In genomic region chr6:159981171-159981571, GRCh38 we compare ENCODE assay signal across 9 cellular contexts. TPM values are rescaled to one million over a fixed set of nuclear protein-coding genes. Genes with fewer than 3 reads are reported as not detected.
DNase-seq lines count a peak whose midpoint lies in the region; ATAC-seq and TF ChIP-seq lines count a peak whose summit lies in the region.
"Had no signal": no experiment of that assay in that cellular context is flagged by ENCODE, and none has a peak within 500 bp of the region (broad histone marks: within the 10 kb centered on the region; RNA-seq: fewer than 3 reads in every experiment).

No MANE protein-coding gene starts in this region.

- peaks cover 17% of the 10 kb centered on the region for H4K20me1 ChIP-seq in OCI-LY7 (ENCODE audit: insufficient read depth, low read length)

- POLR2A ChIA-PET in OCI-LY7 (lab: Charles Lee): interaction anchor here (0.6 to 2.0 kb wide), 10 partner anchors 10 to 290 kb away, joined by 3 to 7 read pairs (median 4); partner anchors contain the start of genes IGF2R and WTAP

- H3K27me3 ChIP-seq in psoas muscle (ENCODE audit: insufficient read depth in 3 of 3, low read length in 2 of 3): no peaks in the 10 kb centered on the region

- peaks cover 51% of the 10 kb centered on the region; the same call in 1 of the 2 replicates for H3K79me2 ChIP-seq in OCI-LY7 (ENCODE audit: insufficient read depth, low read depth, low read length)

- CTCF ChIA-PET in OCI-LY7 (lab: Charles Lee; ENCODE audit: unreplicated experiment): interaction anchor here (0.6 to 1.5 kb wide), 2 partner anchors 13 kb away, joined by 3 read pairs; no protein-coding TSS in a partner anchor

- H3K4me1 ChIP-seq in OCI-LY7 (ENCODE audit: insufficient read depth, low read length, poor library complexity, severe bottlenecking) (peaks cover 55% of the 10 kb centered on the region), psoas muscle (peaks cover 97% of the 10 kb centered on the region)

- H3K9me3 ChIP-seq in OCI-LY7 (ENCODE audit: low read length) (no peaks in the 10 kb centered on the region), psoas muscle (no peaks in the 10 kb centered on the region)

- peak overlapping the region; percentile 71 for H3K4me2 ChIP-seq in OCI-LY7 (ENCODE audit: low read length)

- no peaks in the 10 kb centered on the region for H3K9me3 Mint-ChIP-seq in effector memory CD8-positive, alpha-beta T cell

- H3K36me3 ChIP-seq in OCI-LY7 (ENCODE audit: insufficient read depth, low read length) (no peaks in the 10 kb centered on the region), psoas muscle (ENCODE audit: insufficient read depth in 1 of 2, low read depth in 1 of 2) (no peaks in the 10 kb centered on the region)

- DNase-seq in GM12865 (ENCODE audit: low read depth): no peak
- DNase-seq in OCI-LY7 (ENCODE audit: low spot score): no peak
- no peak for DNase-seq in effector memory CD8-positive, alpha-beta T cell
- DNase-seq in psoas muscle: no peak
- no peak for DNase-seq in GM19240 (ENCODE audit: insufficient read length, low spot score)
- DNase-seq in NCI-H510A (lab: John Stamatoyannopoulos, UW): no peak
- DNase-seq in HK-2 (ENCODE audit: unreplicated experiment): no peak
- DNase-seq: T1000 had no signal

- H3K4me3 ChIP-seq in GM12865 (ENCODE audit: low read depth, low read length): peak overlapping the region; percentile 54
- H3K4me3 ChIP-seq in OCI-LY7 (ENCODE audit: low read depth, low read length, poor library complexity, severe bottlenecking): peak overlapping the region; percentile 47
- peak overlapping the region; percentile 39 for H3K4me3 ChIP-seq in psoas muscle

- H3K36me3 Mint-ChIP-seq in effector memory CD8-positive, alpha-beta T cell (ENCODE audit: insufficient read depth): peaks cover 24% of the 10 kb centered on the region

- H3K4me1 Mint-ChIP-seq in effector memory CD8-positive, alpha-beta T cell (ENCODE audit: low read depth in 2 of 2): peaks cover 83 to 86% of the 10 kb centered on the region in 2 donors

- intact Hi-C loops in OCI-LY7 (cut with micrococcal nuclease; ENCODE audit: unreplicated experiment): no loop called here
- intact Hi-C loops in psoas muscle (cut with DNase I): loop anchor here in 1 of 2 donors (5.0 kb wide), 1 partner anchor 46 kb away; no protein-coding TSS in a partner anchor

- no peak for ATAC-seq in effector memory CD8-positive, alpha-beta T cell (replicated peaks)
- ATAC-seq in psoas muscle: no peak
- no peak for ATAC-seq in GM18858 (IDR thresholded peaks at IDR 0.05; ENCODE audit: unreplicated experiment)

- peak overlapping the region; percentile 42; the same call in 1 of the 2 replicates for H2AFZ ChIP-seq in OCI-LY7 (ENCODE audit: low read length)

- no peaks in the 10 kb centered on the region for H3K27me3 Mint-ChIP-seq in effector memory CD8-positive, alpha-beta T cell

- no TSS peak for BruUV-seq in OCI-LY7 (replicated peaks; lab: Mats Ljungman, UMichigan)

- peak overlapping the region; percentile 94 to 95 for H3K27ac Mint-ChIP-seq in effector memory CD8-positive, alpha-beta T cell

- WGBS in psoas muscle, 3 donors: 66 to 74% (median 67%) methylated on average over 8 of the region's 8 CpGs

- TF ChIP-seq CTCF in GM12865 (IDR thresholded peaks at IDR 0.05; ENCODE audit: insufficient read depth, low read depth, low read length, missing control alignments): no peak
- no peak for TF ChIP-seq CTCF in OCI-LY7 (conservative IDR thresholded peaks at IDR 0.05; ENCODE audit: low read length)
- TF ChIP-seq CTCF in psoas muscle (IDR thresholded peaks at IDR 0.05): no peak

- no peak overlapping the region for H3K27ac ChIP-seq in OCI-LY7 (ENCODE audit: low read depth, low read length, poor library complexity, severe bottlenecking)
- H3K27ac ChIP-seq in psoas muscle: peak overlapping the region; percentile 90

- H3K4me3 Mint-ChIP-seq in effector memory CD8-positive, alpha-beta T cell: peak overlapping the region; percentile 80 to 81

- H3K9me2 ChIP-seq in OCI-LY7 (ENCODE audit: insufficient read depth, low read length): no peaks in the 10 kb centered on the region

RNA-seq across cellular contexts. Expression of gene IGF2R, which starts 12.3 kb away (rescaled TPM):
- 17.9 and 19.3 TPM in 2 replicates for total RNA-seq in OCI-LY7 (2014; rRNA removed; shearing (Covaris generic))
- 33.8 and 37.6 TPM in 2 replicates for total RNA-seq in OCI-LY7 (2022)
- total RNA-seq in psoas muscle: 100 to 1,000 TPM; 113 to 167 (median 157) TPM
- polyA plus RNA-seq in psoas muscle: 10 to 100 TPM; 40.1 to 91.0 (median 48.4) TPM
